In genomic region chr20:46357030-46357514, GRCh38 we compare ENCODE assay signal across 11 cellular contexts. TPM values are rescaled to one million over a fixed set of nuclear protein-coding genes. Genes with fewer than 3 reads are reported as not detected.
DNase-seq lines count a peak whose midpoint lies in the region; ATAC-seq and TF ChIP-seq lines count a peak whose summit lies in the region.
"Had no signal": no experiment of that assay in that cellular context is flagged by ENCODE, and none has a peak within 500 bp of the region (broad histone marks: within the 10 kb centered on the region; RNA-seq: fewer than 3 reads in every experiment).

No MANE protein-coding gene starts in this region.

- H3K4me3 Mint-ChIP-seq in T-helper 17 cell (peak overlapping the region; percentile 31), glutamatergic neuron (ENCODE audit: unreplicated experiment) (no peak overlapping the region)
- H3K4me3 Mint-ChIP-seq: WTC11 had no signal

- no peaks in the 10 kb centered on the region for H3K9me3 Mint-ChIP-seq in glutamatergic neuron (ENCODE audit: unreplicated experiment)
- H3K9me3 Mint-ChIP-seq: WTC11 had no signal

- intact Hi-C loops in left ventricle myocardium inferior (cut with micrococcal nuclease) = no loop called here

- H3K4me1 ChIP-seq in left ventricle myocardium inferior = peaks cover 68% of the 10 kb centered on the region

- no peak for TF ChIP-seq CTCF in left ventricle myocardium inferior (IDR thresholded peaks at IDR 0.05; ENCODE audit: borderline replicate concordance)
- TF ChIP-seq CTCF in glutamatergic neuron (IDR thresholded peaks at IDR 0.05; ENCODE audit: partially characterized antibody, unreplicated experiment) = no peak

- no peaks in the 10 kb centered on the region for H3K9me3 ChIP-seq in T-helper 17 cell (ENCODE audit: control insufficient read depth, low read length, poor library complexity, severe bottlenecking)
- no peaks in the 10 kb centered on the region for H3K9me3 ChIP-seq in left ventricle myocardium inferior (replicated peaks)

- H3K4me3 ChIP-seq in left ventricle myocardium inferior = peak overlapping the region; percentile 29

- H3K36me3 Mint-ChIP-seq in T-helper 17 cell (ENCODE audit: low read depth) (peaks cover 3% of the 10 kb centered on the region), glutamatergic neuron (ENCODE audit: unreplicated experiment) (no peaks in the 10 kb centered on the region)

- H3K27me3 Mint-ChIP-seq in T-helper 17 cell (no peaks in the 10 kb centered on the region), glutamatergic neuron (ENCODE audit: unreplicated experiment) (peaks cover 1% of the 10 kb centered on the region)

- H3K27ac Mint-ChIP-seq in T-helper 17 cell (peak overlapping the region; percentile 39), glutamatergic neuron (ENCODE audit: unreplicated experiment) (no peak overlapping the region)
- H3K27ac Mint-ChIP-seq: WTC11 had no signal

- ATAC-seq in T-helper 17 cell = no peak
- no peak for ATAC-seq in stimulated activated naive CD8-positive, alpha-beta T cell treated with anti-CD3 and anti-CD28 coated beads, Interleukin-15, Interleukin-2, amounts not matched to agents 100 U/mL and 50 U/mL, for 24 hours
- ATAC-seq: WTC11 had no signal

- peaks cover 4% of the 10 kb centered on the region for H3K36me3 ChIP-seq in left ventricle myocardium inferior

- H3K4me1 Mint-ChIP-seq in T-helper 17 cell = peaks cover 54% of the 10 kb centered on the region
- peaks cover 7% of the 10 kb centered on the region for H3K4me1 Mint-ChIP-seq in glutamatergic neuron (ENCODE audit: low read depth, unreplicated experiment)
- H3K4me1 Mint-ChIP-seq: WTC11 had no signal

- peak; percentile 58 for DNase-seq in DMS 273 (lab: John Stamatoyannopoulos, UW; ENCODE audit: unreplicated experiment)
- DNase-seq in DMS 273 treated with DMSO at 0.1 percent for 48 hours (lab: John Stamatoyannopoulos, UW) = no peak
- no peak for DNase-seq in T-helper 17 cell
- DNase-seq in left ventricle myocardium inferior = no peak
- DNase-seq in stimulated activated naive CD8-positive, alpha-beta T cell treated with anti-CD3 and anti-CD28 coated beads, Interleukin-15, Interleukin-2, amounts not matched to agents 100 U/mL and 50 U/mL, for 24 hours = peak; percentile 31
- no peak for DNase-seq in cortex of kidney (lab: John Stamatoyannopoulos, UW)
- DNase-seq in occipital lobe (lab: John Stamatoyannopoulos, UW) = no peak
- no peak for DNase-seq in glutamatergic neuron
- DNase-seq: foreskin melanocyte had no signal

- no peaks in the 10 kb centered on the region for H3K27me3 ChIP-seq in left ventricle myocardium inferior (ENCODE audit: low read depth)

- peak overlapping the region; percentile 76 for H3K27ac ChIP-seq in left ventricle myocardium inferior (replicated peaks)
- H3K27ac ChIP-seq: 22Rv1 had no signal

RNA-seq across cellular contexts. Expression of gene CDH22, which starts 48.8 kb away (rescaled TPM):
- total RNA-seq in T-helper 17 cell (not detected), left ventricle myocardium inferior (2.3 TPM), occipital lobe (0.31 TPM), glutamatergic neuron (ENCODE audit: unreplicated experiment) (7.9 TPM)

RNA-seq across cellular contexts. Expression of gene ELMO2, which starts 49.3 kb away (rescaled TPM):
- total RNA-seq in T-helper 17 cell (100 to 1,000 TPM; 104 to 107 TPM), left ventricle myocardium inferior (28.5 TPM), occipital lobe (55.1 TPM), glutamatergic neuron (ENCODE audit: unreplicated experiment) (60.3 TPM)

Comparison
In these comparisons a context has a peak if more than half of its experiments do, and no peak if none do; other contexts are left out.
1. DNase-seq: peak in DMS 273 (single experiment) and stimulated activated naive CD8-positive, alpha-beta T cell treated with anti-CD3 and anti-CD28 coated beads, Interleukin-15, Interleukin-2, amounts not matched to agents 100 U/mL and 50 U/mL, for 24 hours (single experiment); none in DMS 273 treated with DMSO at 0.1 percent for 48 hours (single experiment), T-helper 17 cell (0 of 3), left ventricle myocardium inferior (single experiment), cortex of kidney (single experiment), occipital lobe (single experiment) and glutamatergic neuron (single experiment).